Comparison of ENCODE assay signal across 15 cellular contexts in the genomic region with DNA sequence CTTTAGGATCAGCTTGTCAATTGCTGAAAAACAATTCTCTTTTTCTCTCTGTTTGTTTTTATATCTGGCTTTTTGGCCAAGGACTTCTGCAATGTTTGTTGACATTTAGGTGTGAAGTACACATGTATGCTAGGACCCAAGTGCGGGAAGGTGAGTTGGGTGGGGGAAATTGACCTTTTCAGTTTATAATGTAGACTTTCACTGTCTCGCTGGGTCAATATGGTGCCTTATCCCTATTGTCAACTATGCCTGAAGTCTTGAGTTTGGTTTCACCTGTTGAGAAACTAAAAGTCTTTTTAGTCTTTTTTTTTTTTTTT.
"Had no signal": no experiment of that assay in that cellular context is flagged by ENCODE, and none has a peak within 500 bp of the region (broad histone marks: within the 10 kb centered on the region; RNA-seq: fewer than 3 reads in every experiment).

No MANE protein-coding gene starts in this region.

- ATAC-seq: esophagus mucosa, gastroesophageal sphincter, heart left ventricle had no signal

- DNase-seq: activated CD4-positive, alpha-beta T cell treated with anti-CD3 and anti-CD28 coated beads, Interleukin-2, amount 50 U/mL, for 1 hour; activated naive CD4-positive, alpha-beta T cell treated with anti-CD3 and anti-CD28 coated beads for 36 hours; heart left ventricle; left ventricle myocardium inferior; right cardiac atrium; stimulated activated CD4-positive, alpha-beta T cell treated with anti-CD3 and anti-CD28 coated beads, Interleukin-2, amount 100 ng/mL, for 24 hours; stomach; T-helper 9 cell; trophoblast cell had no signal

- H3K4me1 ChIP-seq: ascending aorta, breast epithelium, prostate gland had no signal

- H3K4me3 Mint-ChIP-seq: activated naive CD4-positive, alpha-beta T cell treated with anti-CD3 and anti-CD28 coated beads for 36 hours had no signal

- H3K27ac ChIP-seq: ascending aorta, breast epithelium, coronary artery, gastroesophageal sphincter, heart left ventricle, left ventricle myocardium inferior, prostate gland had no signal

- H3K9me3 ChIP-seq: breast epithelium, prostate gland had no signal

- H3K27ac Mint-ChIP-seq: activated naive CD4-positive, alpha-beta T cell treated with anti-CD3 and anti-CD28 coated beads for 36 hours had no signal

- H3K36me3 ChIP-seq: ascending aorta, breast epithelium, prostate gland had no signal

- H3K4me3 ChIP-seq: ascending aorta, breast epithelium, coronary artery, gastroesophageal sphincter, heart left ventricle, left ventricle myocardium inferior, prostate gland, stomach had no signal

- H3K27me3 ChIP-seq: ascending aorta, breast epithelium, gastroesophageal sphincter, heart left ventricle, stomach had no signal
